8 cellular contexts compared by ENCODE assay signal in genomic region chr1:38942664-38943428, GRCh38. TPM values are rescaled to one million over a fixed set of nuclear protein-coding genes. Genes with fewer than 3 reads are reported as not detected.
"Had no signal": no experiment of that assay in that cellular context is flagged by ENCODE, and none has a peak within 500 bp of the region (broad histone marks: within the 10 kb centered on the region; RNA-seq: fewer than 3 reads in every experiment).

No MANE protein-coding gene starts in this region.

- H3K27ac ChIP-seq: GM23248 had no signal

- FAIRE-seq: H54, HTR-8/SVneo had no signal

- H3K27ac Mint-ChIP-seq: IgD-negative memory B cell had no signal

- H3K4me3 Mint-ChIP-seq: H9 had no signal

- DNase-seq: GM23248, GOT3, H9, HCEC 1CT, KBM-7 had no signal

RNA-seq across cellular contexts. Expression of gene RHBDL2, which starts 1.2 kb away (rescaled TPM):
- total RNA-seq: H9 had no signal
- polyA plus RNA-seq: IgD-negative memory B cell had no signal
